In genomic region chr19:38509027-38509426, GRCh38 we compare ENCODE assay signal across 7 cellular contexts.
"Had no signal": no experiment of that assay in that cellular context is flagged by ENCODE, and none has a peak within 500 bp of the region (broad histone marks: within the 10 kb centered on the region; RNA-seq: fewer than 3 reads in every experiment).

No MANE protein-coding gene starts in this region.

- DNase-seq: GM23248, GOT3, H7, KG1 had no signal

- ATAC-seq: HCT116 had no signal

- H3K4me3 ChIP-seq: GM23248, HAP-1 had no signal

- H3K27ac ChIP-seq: GM23248 had no signal

- H3K9me3 ChIP-seq: HAP-1 had no signal

- H3K36me3 ChIP-seq: HAP-1 had no signal

- H2AFZ ChIP-seq: GM23248 had no signal

- H3K9ac ChIP-seq: GM23248 had no signal

- FAIRE-seq: HTR-8/SVneo had no signal
